In the genomic region with DNA sequence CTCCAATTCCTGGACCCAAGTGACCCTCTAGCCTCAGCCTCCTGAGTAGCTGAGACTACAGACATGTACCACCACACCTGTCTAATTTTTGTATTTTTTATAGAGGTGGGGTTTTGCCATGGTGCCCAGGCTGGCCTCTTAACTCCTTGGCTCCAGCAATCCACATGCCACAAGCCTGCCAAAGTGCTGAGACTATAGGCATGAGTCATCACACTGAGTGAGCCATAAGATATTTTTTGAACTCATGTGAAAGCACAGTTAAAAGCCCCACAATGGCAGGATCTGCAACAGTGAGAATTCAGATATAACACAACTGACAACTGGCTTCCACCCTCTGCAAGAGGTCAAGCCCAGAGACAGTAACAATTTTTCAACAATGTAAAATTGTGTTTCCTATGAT, we compare ENCODE assay signal across 11 cellular contexts. TPM values are rescaled to one million over a fixed set of nuclear protein-coding genes. Genes with fewer than 3 reads are reported as not detected.
"Had no signal": no experiment of that assay in that cellular context is flagged by ENCODE, and none has a peak within 500 bp of the region (broad histone marks: within the 10 kb centered on the region; RNA-seq: fewer than 3 reads in every experiment).

No MANE protein-coding gene starts in this region.

RNA-seq across cellular contexts. Expression of a gene that starts 20.8 kb away (rescaled TPM):
- total RNA-seq: activated CD8-positive, alpha-beta memory T cell treated with anti-CD3 and anti-CD28 coated beads, Interleukin-2, amount 10 ng/mL, durations not matched to agents 7 days and 5 days; dermis blood vessel endothelial cell; esophagus mucosa; gastroesophageal sphincter; kidney; lower leg skin; neural crest cell; ovary; suprapubic skin; T-helper 2 cell treated with Interferon-gamma antibody and Interleukin-4, amounts not matched to agents 100 ng/mL and 5 ng/mL, for 36 hours; upper lobe of left lung had no signal
- polyA plus RNA-seq: ovary had no signal

RNA-seq across cellular contexts. Expression of a gene that starts 31.2 kb away (rescaled TPM):
- total RNA-seq: activated CD8-positive, alpha-beta memory T cell treated with anti-CD3 and anti-CD28 coated beads, Interleukin-2, amount 10 ng/mL, durations not matched to agents 7 days and 5 days; dermis blood vessel endothelial cell; esophagus mucosa; gastroesophageal sphincter; kidney; lower leg skin; neural crest cell; ovary; suprapubic skin; T-helper 2 cell treated with Interferon-gamma antibody and Interleukin-4, amounts not matched to agents 100 ng/mL and 5 ng/mL, for 36 hours; upper lobe of left lung had no signal
- polyA plus RNA-seq: ovary had no signal

RNA-seq across cellular contexts. Expression of a gene that starts 53.7 kb away (rescaled TPM):
- total RNA-seq: activated CD8-positive, alpha-beta memory T cell treated with anti-CD3 and anti-CD28 coated beads, Interleukin-2, amount 10 ng/mL, durations not matched to agents 7 days and 5 days; dermis blood vessel endothelial cell; esophagus mucosa; gastroesophageal sphincter; kidney; lower leg skin; neural crest cell; ovary; suprapubic skin; T-helper 2 cell treated with Interferon-gamma antibody and Interleukin-4, amounts not matched to agents 100 ng/mL and 5 ng/mL, for 36 hours; upper lobe of left lung had no signal
- polyA plus RNA-seq: ovary had no signal

RNA-seq across cellular contexts. Expression of a gene that starts 58.9 kb away (rescaled TPM):
- total RNA-seq: activated CD8-positive, alpha-beta memory T cell treated with anti-CD3 and anti-CD28 coated beads, Interleukin-2, amount 10 ng/mL, durations not matched to agents 7 days and 5 days; dermis blood vessel endothelial cell; esophagus mucosa; kidney; lower leg skin; neural crest cell; ovary; suprapubic skin; T-helper 2 cell treated with Interferon-gamma antibody and Interleukin-4, amounts not matched to agents 100 ng/mL and 5 ng/mL, for 36 hours; upper lobe of left lung had no signal
- polyA plus RNA-seq: ovary had no signal

RNA-seq across cellular contexts. Expression of a gene that starts 59.3 kb away (rescaled TPM):
- total RNA-seq: activated CD8-positive, alpha-beta memory T cell treated with anti-CD3 and anti-CD28 coated beads, Interleukin-2, amount 10 ng/mL, durations not matched to agents 7 days and 5 days; dermis blood vessel endothelial cell; esophagus mucosa; gastroesophageal sphincter; kidney; lower leg skin; neural crest cell; ovary; suprapubic skin; T-helper 2 cell treated with Interferon-gamma antibody and Interleukin-4, amounts not matched to agents 100 ng/mL and 5 ng/mL, for 36 hours; upper lobe of left lung had no signal
- polyA plus RNA-seq: ovary had no signal
